16 cellular contexts compared by ENCODE assay signal in the genomic region with DNA sequence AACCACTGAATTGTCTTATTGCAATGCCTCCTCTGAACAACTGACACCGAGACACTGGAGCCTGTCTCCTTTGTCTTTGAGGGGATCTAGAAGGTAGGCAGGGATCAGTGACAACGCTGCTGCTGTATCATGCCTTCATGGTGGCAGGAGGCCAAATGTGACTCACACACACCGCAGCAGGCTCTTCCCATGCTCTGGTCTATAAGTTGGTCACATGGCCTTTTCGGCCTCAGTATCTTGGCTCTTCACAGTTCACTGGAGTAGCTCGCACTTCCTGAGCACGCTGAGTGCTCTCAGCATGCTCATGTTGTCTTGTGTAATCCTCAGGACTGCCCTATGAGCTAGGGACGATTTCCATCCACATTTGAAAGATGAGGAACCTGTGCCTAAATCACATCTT.
DNase-seq lines count a peak whose midpoint lies in the region; ATAC-seq, FAIRE-seq and TF ChIP-seq lines count a peak whose summit lies in the region.
"Had no signal": no experiment of that assay in that cellular context is flagged by ENCODE, and none has a peak within 500 bp of the region (broad histone marks: within the 10 kb centered on the region; RNA-seq: fewer than 3 reads in every experiment).

No MANE protein-coding gene starts in this region.

- no peaks in the 10 kb centered on the region for H3K36me3 ChIP-seq in HepG2 (replicated peaks in 1 of 2; ENCODE audit: control insufficient read depth in 1 of 2, insufficient read depth in 2 of 2, low read length in 2 of 2)
- no peaks in the 10 kb centered on the region for H3K36me3 ChIP-seq in right lobe of liver

- H3K27ac ChIP-seq in HepG2 (ENCODE audit: extremely low read length, insufficient read depth, low read length) (no peak overlapping the region), right lobe of liver (no peak overlapping the region)
- H3K27ac ChIP-seq: RWPE1 had no signal

- no peaks in the 10 kb centered on the region for H4K20me1 ChIP-seq in HepG2 (ENCODE audit: insufficient read depth, low read length)

- no peak for TF ChIP-seq RAD21 in HepG2 (CRISPR knock-in tag; IDR thresholded peaks at IDR 0.05)

- H3K4me1 ChIP-seq in HepG2 (ENCODE audit: insufficient read depth, low read length) = no peaks in the 10 kb centered on the region
- H3K4me1 ChIP-seq in right lobe of liver = no peaks in the 10 kb centered on the region

- H3K9ac ChIP-seq in HepG2 (ENCODE audit: insufficient read depth, low read depth, low read length) = no peak overlapping the region

- H3K9me3 ChIP-seq in HepG2 (ENCODE audit: low read length) (peaks cover 63% of the 10 kb centered on the region), right lobe of liver (no peaks in the 10 kb centered on the region)

- ATAC-seq in HepG2 (no peak), right lobe of liver (no peak), HG03469 (IDR thresholded peaks at IDR 0.05; ENCODE audit: unreplicated experiment) (no peak), HG03342 (IDR thresholded peaks at IDR 0.05; ENCODE audit: unreplicated experiment) (no peak)

- H3K27me3 ChIP-seq in HepG2 (ENCODE audit: control insufficient read depth in 1 of 2, insufficient read depth in 2 of 2, low read length in 2 of 2) (no peaks in the 10 kb centered on the region), right lobe of liver (no peaks in the 10 kb centered on the region)

- intact Hi-C loops in HepG2 (cut with micrococcal nuclease; ENCODE audit: unreplicated experiment) = no loop called here
- intact Hi-C loops in right lobe of liver (cut with DNase I) = no loop called here

- TF ChIP-seq CTCF in HepG2 (CRISPR knock-in tag; IDR thresholded peaks at IDR 0.05) = no peak
- no peak for TF ChIP-seq CTCF in right lobe of liver (IDR thresholded peaks at IDR 0.05)

- in situ Hi-C loops in HepG2 (cut with HindIII; ENCODE audit: extremely low pct_ligation_motif_present, low pct_unique_long_range_greater_than_20kb) = no loop called here

- no peak overlapping the region for H3K4me2 ChIP-seq in HepG2 (ENCODE audit: low read depth, low read length)

- H2AFZ ChIP-seq in HepG2 (ENCODE audit: low read length) = no peak overlapping the region

- TF ChIP-seq EP300 in HepG2 (IDR thresholded peaks at IDR 0.05; ENCODE audit: low read depth in 2 of 2, low read length in 2 of 2) = no peak
- TF ChIP-seq EP300 in HepG2 (CRISPR knock-in tag; IDR thresholded peaks at IDR 0.05; ENCODE audit: borderline replicate concordance) = no peak

- POLR2A ChIA-PET in HepG2 (lab: Yijun Ruan, JAX) = no interaction called here

- H3K4me3 ChIP-seq in HepG2 (replicated peaks in 1 of 3; ENCODE audit: insufficient read depth in 1 of 3, low read depth in 2 of 3, low read length in 3 of 3) (no peak overlapping the region), right lobe of liver (no peak overlapping the region)

- no peak for FAIRE-seq in HepG2 (lab: Jason Lieb, UNC)
- FAIRE-seq: A204.1, TTC549 had no signal

- CTCF ChIA-PET in HepG2 (lab: Yijun Ruan, JAX; ENCODE audit: low intra/inter-chr PET ratio, low total read pairs) = no interaction called here

- no peaks in the 10 kb centered on the region for H3K79me2 ChIP-seq in HepG2 (ENCODE audit: insufficient read depth, low read length)

- DNase-seq in HepG2 (ENCODE audit: low spot score) (no peak), right lobe of liver (no peak), NCI-H2196 treated with DMSO at 0.1 percent for 48 hours (lab: John Stamatoyannopoulos, UW; ENCODE audit: unreplicated experiment) (peak; percentile 48), astrocyte of the hippocampus (ENCODE audit: low read depth, low spot score) (peak; percentile 7), UCSD-AML1 (lab: John Stamatoyannopoulos, UW; ENCODE audit: unreplicated experiment) (no peak), T-helper 1 cell (no peak)
- DNase-seq: activated naive CD4-positive, alpha-beta T cell treated with Interleukin-2 at 50 U/mL for 16 hours; GOT3; NCI-H2107; nucleus accumbens; trophoblast cell had no signal

- no peak for TF ChIP-seq POLR2A in HepG2 (IDR thresholded peaks at IDR 0.05; ENCODE audit: insufficient read depth in 1 of 2, low read depth in 2 of 2, low read length in 2 of 2)
- TF ChIP-seq POLR2A in right lobe of liver (IDR thresholded peaks at IDR 0.05) = no peak

- WGBS in HepG2 (ENCODE audit: low lambda C conversion rate) = 7% methylated on average over 6 of the region's 7 CpGs
- 62% methylated on average over 4 of the region's 7 CpGs for WGBS in right lobe of liver (ENCODE audit: insufficient coverage, low coverage, low lambda C conversion rate, missing lambda C conversion rate)

- BruUV-seq in HepG2 (replicated peaks; lab: Mats Ljungman, UMichigan) = no TSS peak

TF ChIP-seq in HepG2, 621 proteins besides CTCF, POLR2A, EP300 and RAD21:
- TF ChIP-seq KMT2B (CRISPR knock-in tag; IDR thresholded peaks at IDR 0.05) (no peak), TAF1 (CRISPR knock-in tag; IDR thresholded peaks at IDR 0.05) (no peak), FOSL2 (CRISPR knock-in tag; IDR thresholded peaks at IDR 0.05) (0 out of 2 replicates have a peak, but pooled peaks have one; percentile 20), ZKSCAN5 (CRISPR knock-in tag; IDR thresholded peaks at IDR 0.05) (no peak), ZNF569 (CRISPR knock-in tag; IDR thresholded peaks at IDR 0.05; ENCODE audit: borderline replicate concordance) (no peak)

Comparison
In these comparisons a context has a peak if more than half of its experiments do, and no peak if none do; other contexts are left out.
1. DNase-seq: peak in NCI-H2196 treated with DMSO at 0.1 percent for 48 hours (single experiment) and astrocyte of the hippocampus (single experiment); none in HepG2 (single experiment), right lobe of liver (0 of 3), UCSD-AML1 (single experiment) and T-helper 1 cell (0 of 5).